Comparison of ENCODE assay signal across 8 cellular contexts in genomic region chr6:69232506-69233194, GRCh38.
DNase-seq lines count a peak whose midpoint lies in the region; ATAC-seq lines count a peak whose summit lies in the region.

No MANE protein-coding gene starts in this region.

- ATAC-seq in GM21737 (IDR thresholded peaks at IDR 0.05; ENCODE audit: unreplicated experiment): peak; percentile 98

- peak; percentile 15 for DNase-seq in GM04504 (ENCODE audit: low read depth)
- DNase-seq in HuH-7.5 (ENCODE audit: low spot score): peak; percentile 16
- peak; percentile 52 for DNase-seq in SW480 (ENCODE audit: low spot score)
- DNase-seq in cerebellum (ENCODE audit: low spot score): peak; percentile 56
- peak; percentile 68 for DNase-seq in kidney tubule cell (ENCODE audit: low spot score)
- DNase-seq in stimulated activated CD4-positive, alpha-beta T cell treated with anti-CD3 and anti-CD28 coated beads, TNF-alpha, amount 100 ng/mL, for 24 hours (ENCODE audit: low read depth in 3 of 3): peak in 2 of 3 experiments; percentile 0 to 37
- no peak for DNase-seq in NCI-H2171 (lab: John Stamatoyannopoulos, UW)
